ENCODE assay signal across 33 cellular contexts in genomic region chr20:1793821-1794220, GRCh38.
"Had no signal": no experiment of that assay in that cellular context is flagged by ENCODE, and none has a peak within 500 bp of the region (broad histone marks: within the 10 kb centered on the region; RNA-seq: fewer than 3 reads in every experiment).

No MANE protein-coding gene starts in this region.

- DNase-seq: activated B cell treated with CpG ODN at 0.5 μM for 24 hours; activated CD4-positive, alpha-beta memory T cell treated with anti-CD3 and anti-CD28 coated beads for 36 hours; activated CD4-positive, alpha-beta T cell treated with anti-CD3 and anti-CD28 coated beads for 4 hours; activated CD4-positive, alpha-beta T cell treated with anti-CD3 and anti-CD28 coated beads, Interleukin-2, amount 10 ng/mL, durations not matched to agents 24 days and 14 days; activated CD4-positive, alpha-beta T cell treated with anti-CD3 and anti-CD28 coated beads, Interleukin-2, amount 50 U/mL, for 1 hour; activated CD4-positive, alpha-beta T cell treated with anti-CD3 and anti-CD28 coated beads, Interleukin-2, amount 50 U/mL, for 4 hours; activated CD4-positive, CD25-positive, alpha-beta regulatory T cell treated with anti-CD3 and anti-CD28 coated beads, Interleukin-2, amount 50 U/mL, for 72 hours; activated CD8-positive, alpha-beta memory T cell treated with anti-CD3 and anti-CD28 coated beads, Interleukin-2, amount 50 U/mL, for 4 hours; activated CD8-positive, alpha-beta T cell treated with anti-CD3 and anti-CD28 coated beads for 36 hours; activated effector memory CD4-positive, alpha-beta T cell treated with anti-CD3 and anti-CD28 coated beads, Interleukin-2, amount 50 U/mL, for 16 hours; activated gamma-delta T cell treated with Interleukin-2 at 50 U/mL for 16 hours; activated naive CD4-positive, alpha-beta T cell; activated naive CD4-positive, alpha-beta T cell treated with anti-CD3 and anti-CD28 coated beads for 36 hours; activated naive CD4-positive, alpha-beta T cell treated with anti-CD3 and anti-CD28 coated beads, Interleukin-2, amount 50 U/mL, for 16 hours; activated naive CD8-positive, alpha-beta T cell treated with anti-CD3 and anti-CD28 coated beads for 36 hours; activated T-cell treated with anti-CD3 and anti-CD28 coated beads for 4 hours; activated T-cell treated with anti-CD3 and anti-CD28 coated beads, Interleukin-2, amount 50 U/mL, for 1 hour; activated T-cell treated with anti-CD3 and anti-CD28 coated beads, Interleukin-2, amount 50 U/mL, for 4 hours; activated T-cell treated with anti-CD3 and anti-CD28 coated beads, Interleukin-2, amount 50 U/mL, for 72 hours; adrenal gland; amniotic stem cell; aorta; body of pancreas; brain microvascular endothelial cell; central memory CD4-positive, alpha-beta T cell; T-helper 2 cell; T-helper 9 cell had no signal

- H3K36me3 ChIP-seq: adrenal gland, brain microvascular endothelial cell, breast epithelium had no signal

- H3K4me3 ChIP-seq: adrenal gland, body of pancreas, breast epithelium had no signal

- H3K27me3 ChIP-seq: body of pancreas, brain microvascular endothelial cell, breast epithelium had no signal

- ATAC-seq: activated CD8-positive, alpha-beta T cell treated with anti-CD3 and anti-CD28 coated beads for 36 hours; activated naive CD4-positive, alpha-beta T cell treated with anti-CD3 and anti-CD28 coated beads, Interleukin-2, amount 50 U/mL, for 72 hours; activated T-cell treated with anti-CD3 and anti-CD28 coated beads, Interleukin-2, amount 50 U/mL, for 4 hours; activated T-cell treated with anti-CD3 and anti-CD28 coated beads, Interleukin-2, amount 50 U/mL, for 72 hours; activated T-helper 17 cell treated with anti-CD3 and anti-CD28 coated beads, Interleukin-2, amount 50 U/mL, for 72 hours; body of pancreas had no signal

- H3K4me1 ChIP-seq: adrenal gland, body of pancreas, breast epithelium had no signal

- H3K27ac ChIP-seq: adrenal gland, body of pancreas, brain microvascular endothelial cell, breast epithelium, VCaP had no signal

- FAIRE-seq: astrocyte, TTC549 had no signal

- H3K9me3 ChIP-seq: adrenal gland, body of pancreas, breast epithelium had no signal
